In the genomic region with DNA sequence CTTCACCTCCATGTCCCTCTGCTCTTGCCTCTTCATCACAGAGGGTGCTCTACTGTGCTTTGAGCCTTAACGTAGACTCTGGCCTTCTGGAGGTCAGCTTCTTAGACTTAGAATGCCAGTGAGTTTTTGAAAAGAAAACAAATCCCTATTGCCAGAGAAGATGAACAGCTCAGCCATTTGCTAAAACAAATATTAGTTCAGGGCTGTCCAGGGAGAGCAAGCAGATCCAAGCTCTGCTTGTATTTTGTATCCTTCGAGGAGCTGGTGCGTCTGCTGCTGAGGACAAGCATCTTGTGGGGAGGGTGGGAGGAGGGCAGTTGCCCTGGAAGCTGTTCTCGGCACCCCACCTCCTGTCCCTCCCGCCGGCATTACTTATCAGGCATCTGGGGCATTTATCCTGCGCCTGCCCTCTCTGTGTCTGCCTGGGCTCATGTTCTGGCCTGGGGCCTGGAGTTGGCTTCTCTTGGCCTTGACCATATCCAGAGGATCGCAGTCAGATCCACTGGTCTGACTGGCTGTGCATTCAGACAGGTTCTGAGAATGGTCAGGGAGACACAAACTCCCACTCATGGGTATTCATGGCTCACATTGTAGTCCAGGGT, we compare ENCODE assay signal across 1 cellular context.
TF ChIP-seq lines count a peak whose summit lies in the region.

No MANE protein-coding gene starts in this region.

TF ChIP-seq in HepG2, 621 proteins besides CTCF, POLR2A, EP300 and RAD21 (continued from another document):
- TF ChIP-seq, protein P1, sequence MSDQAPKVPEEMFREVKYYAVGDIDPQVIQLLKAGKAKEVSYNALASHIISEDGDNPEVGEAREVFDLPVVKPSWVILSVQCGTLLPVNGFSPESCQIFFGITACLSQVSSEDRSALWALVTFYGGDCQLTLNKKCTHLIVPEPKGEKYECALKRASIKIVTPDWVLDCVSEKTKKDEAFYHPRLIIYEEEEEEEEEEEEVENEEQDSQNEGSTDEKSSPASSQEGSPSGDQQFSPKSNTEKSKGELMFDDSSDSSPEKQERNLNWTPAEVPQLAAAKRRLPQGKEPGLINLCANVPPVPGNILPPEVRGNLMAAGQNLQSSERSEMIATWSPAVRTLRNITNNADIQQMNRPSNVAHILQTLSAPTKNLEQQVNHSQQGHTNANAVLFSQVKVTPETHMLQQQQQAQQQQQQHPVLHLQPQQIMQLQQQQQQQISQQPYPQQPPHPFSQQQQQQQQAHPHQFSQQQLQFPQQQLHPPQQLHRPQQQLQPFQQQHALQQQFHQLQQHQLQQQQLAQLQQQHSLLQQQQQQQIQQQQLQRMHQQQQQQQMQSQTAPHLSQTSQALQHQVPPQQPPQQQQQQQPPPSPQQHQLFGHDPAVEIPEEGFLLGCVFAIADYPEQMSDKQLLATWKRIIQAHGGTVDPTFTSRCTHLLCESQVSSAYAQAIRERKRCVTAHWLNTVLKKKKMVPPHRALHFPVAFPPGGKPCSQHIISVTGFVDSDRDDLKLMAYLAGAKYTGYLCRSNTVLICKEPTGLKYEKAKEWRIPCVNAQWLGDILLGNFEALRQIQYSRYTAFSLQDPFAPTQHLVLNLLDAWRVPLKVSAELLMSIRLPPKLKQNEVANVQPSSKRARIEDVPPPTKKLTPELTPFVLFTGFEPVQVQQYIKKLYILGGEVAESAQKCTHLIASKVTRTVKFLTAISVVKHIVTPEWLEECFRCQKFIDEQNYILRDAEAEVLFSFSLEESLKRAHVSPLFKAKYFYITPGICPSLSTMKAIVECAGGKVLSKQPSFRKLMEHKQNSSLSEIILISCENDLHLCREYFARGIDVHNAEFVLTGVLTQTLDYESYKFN (CRISPR knock-in tag; conservative IDR thresholded peaks at IDR 0.05), result peak; percentile 33; the same call in 1 of the 2 replicates
- TF ChIP-seq PITX1 (CRISPR knock-in tag; IDR thresholded peaks at IDR 0.05) (no peak), RARA (CRISPR knock-in tag; IDR thresholded peaks at IDR 0.05) (peak; percentile 89), ZNF484 (CRISPR knock-in tag; IDR thresholded peaks at IDR 0.05; ENCODE audit: borderline replicate concordance, low read depth) (no peak), FOXA3 (CRISPR knock-in tag; IDR thresholded peaks at IDR 0.05) (0 out of 2 replicates have a peak, but pooled peaks have one; percentile 23), ZFP82 (CRISPR knock-in tag; IDR thresholded peaks at IDR 0.05; ENCODE audit: borderline replicate concordance) (no peak), HDAC2 (CRISPR knock-in tag; IDR thresholded peaks at IDR 0.05) (peak; percentile 38; the same call in 1 of the 2 replicates), ZKSCAN1 (IDR thresholded peaks at IDR 0.05; ENCODE audit: low read length) (peak; percentile 77; the same call in 1 of the 2 replicates), HDAC1 (CRISPR knock-in tag; IDR thresholded peaks at IDR 0.05) (0 out of 2 replicates have a peak, but pooled peaks have one; percentile 28), ZNF678 (CRISPR knock-in tag; IDR thresholded peaks at IDR 0.05) (no peak), BCL6 (CRISPR knock-in tag; IDR thresholded peaks at IDR 0.05) (peak; percentile 95), NR2F6 (IDR thresholded peaks at IDR 0.05) (peak; percentile 60; the same call in 1 of the 2 replicates), NR2F6 (CRISPR knock-in tag; IDR thresholded peaks at IDR 0.05) (peak; percentile 41; the same call in 1 of the 2 replicates), ZNF768 (CRISPR knock-in tag; IDR thresholded peaks at IDR 0.05) (peak; percentile 15; the same call in 1 of the 2 replicates), ZNF674 (CRISPR knock-in tag; IDR thresholded peaks at IDR 0.05; ENCODE audit: low read depth) (no peak)
- TF ChIP-seq, protein P2, sequence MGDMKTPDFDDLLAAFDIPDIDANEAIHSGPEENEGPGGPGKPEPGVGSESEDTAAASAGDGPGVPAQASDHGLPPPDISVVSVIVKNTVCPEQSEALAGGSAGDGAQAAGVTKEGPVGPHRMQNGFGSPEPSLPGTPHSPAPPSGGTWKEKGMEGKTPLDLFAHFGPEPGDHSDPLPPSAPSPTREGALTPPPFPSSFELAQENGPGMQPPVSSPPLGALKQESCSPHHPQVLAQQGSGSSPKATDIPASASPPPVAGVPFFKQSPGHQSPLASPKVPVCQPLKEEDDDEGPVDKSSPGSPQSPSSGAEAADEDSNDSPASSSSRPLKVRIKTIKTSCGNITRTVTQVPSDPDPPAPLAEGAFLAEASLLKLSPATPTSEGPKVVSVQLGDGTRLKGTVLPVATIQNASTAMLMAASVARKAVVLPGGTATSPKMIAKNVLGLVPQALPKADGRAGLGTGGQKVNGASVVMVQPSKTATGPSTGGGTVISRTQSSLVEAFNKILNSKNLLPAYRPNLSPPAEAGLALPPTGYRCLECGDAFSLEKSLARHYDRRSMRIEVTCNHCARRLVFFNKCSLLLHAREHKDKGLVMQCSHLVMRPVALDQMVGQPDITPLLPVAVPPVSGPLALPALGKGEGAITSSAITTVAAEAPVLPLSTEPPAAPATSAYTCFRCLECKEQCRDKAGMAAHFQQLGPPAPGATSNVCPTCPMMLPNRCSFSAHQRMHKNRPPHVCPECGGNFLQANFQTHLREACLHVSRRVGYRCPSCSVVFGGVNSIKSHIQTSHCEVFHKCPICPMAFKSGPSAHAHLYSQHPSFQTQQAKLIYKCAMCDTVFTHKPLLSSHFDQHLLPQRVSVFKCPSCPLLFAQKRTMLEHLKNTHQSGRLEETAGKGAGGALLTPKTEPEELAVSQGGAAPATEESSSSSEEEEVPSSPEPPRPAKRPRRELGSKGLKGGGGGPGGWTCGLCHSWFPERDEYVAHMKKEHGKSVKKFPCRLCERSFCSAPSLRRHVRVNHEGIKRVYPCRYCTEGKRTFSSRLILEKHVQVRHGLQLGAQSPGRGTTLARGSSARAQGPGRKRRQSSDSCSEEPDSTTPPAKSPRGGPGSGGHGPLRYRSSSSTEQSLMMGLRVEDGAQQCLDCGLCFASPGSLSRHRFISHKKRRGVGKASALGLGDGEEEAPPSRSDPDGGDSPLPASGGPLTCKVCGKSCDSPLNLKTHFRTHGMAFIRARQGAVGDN (CRISPR knock-in tag; IDR thresholded peaks at IDR 0.05), result 0 out of 2 replicates have a peak, but pooled peaks have one; percentile 10
- TF ChIP-seq, protein P3, sequence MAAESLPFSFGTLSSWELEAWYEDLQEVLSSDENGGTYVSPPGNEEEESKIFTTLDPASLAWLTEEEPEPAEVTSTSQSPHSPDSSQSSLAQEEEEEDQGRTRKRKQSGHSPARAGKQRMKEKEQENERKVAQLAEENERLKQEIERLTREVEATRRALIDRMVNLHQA (CRISPR knock-in tag; IDR thresholded peaks at IDR 0.05), result no peak
- TF ChIP-seq, protein P4, sequence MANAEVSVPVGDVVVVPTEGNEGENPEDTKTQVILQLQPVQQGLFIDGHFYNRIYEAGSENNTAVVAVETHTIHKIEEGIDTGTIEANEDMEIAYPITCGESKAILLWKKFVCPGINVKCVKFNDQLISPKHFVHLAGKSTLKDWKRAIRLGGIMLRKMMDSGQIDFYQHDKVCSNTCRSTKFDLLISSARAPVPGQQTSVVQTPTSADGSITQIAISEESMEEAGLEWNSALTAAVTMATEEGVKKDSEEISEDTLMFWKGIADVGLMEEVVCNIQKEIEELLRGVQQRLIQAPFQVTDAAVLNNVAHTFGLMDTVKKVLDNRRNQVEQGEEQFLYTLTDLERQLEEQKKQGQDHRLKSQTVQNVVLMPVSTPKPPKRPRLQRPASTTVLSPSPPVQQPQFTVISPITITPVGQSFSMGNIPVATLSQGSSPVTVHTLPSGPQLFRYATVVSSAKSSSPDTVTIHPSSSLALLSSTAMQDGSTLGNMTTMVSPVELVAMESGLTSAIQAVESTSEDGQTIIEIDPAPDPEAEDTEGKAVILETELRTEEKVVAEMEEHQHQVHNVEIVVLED (CRISPR knock-in tag; IDR thresholded peaks at IDR 0.05; ENCODE audit: borderline replicate concordance), result no peak
- TF ChIP-seq, protein P5, sequence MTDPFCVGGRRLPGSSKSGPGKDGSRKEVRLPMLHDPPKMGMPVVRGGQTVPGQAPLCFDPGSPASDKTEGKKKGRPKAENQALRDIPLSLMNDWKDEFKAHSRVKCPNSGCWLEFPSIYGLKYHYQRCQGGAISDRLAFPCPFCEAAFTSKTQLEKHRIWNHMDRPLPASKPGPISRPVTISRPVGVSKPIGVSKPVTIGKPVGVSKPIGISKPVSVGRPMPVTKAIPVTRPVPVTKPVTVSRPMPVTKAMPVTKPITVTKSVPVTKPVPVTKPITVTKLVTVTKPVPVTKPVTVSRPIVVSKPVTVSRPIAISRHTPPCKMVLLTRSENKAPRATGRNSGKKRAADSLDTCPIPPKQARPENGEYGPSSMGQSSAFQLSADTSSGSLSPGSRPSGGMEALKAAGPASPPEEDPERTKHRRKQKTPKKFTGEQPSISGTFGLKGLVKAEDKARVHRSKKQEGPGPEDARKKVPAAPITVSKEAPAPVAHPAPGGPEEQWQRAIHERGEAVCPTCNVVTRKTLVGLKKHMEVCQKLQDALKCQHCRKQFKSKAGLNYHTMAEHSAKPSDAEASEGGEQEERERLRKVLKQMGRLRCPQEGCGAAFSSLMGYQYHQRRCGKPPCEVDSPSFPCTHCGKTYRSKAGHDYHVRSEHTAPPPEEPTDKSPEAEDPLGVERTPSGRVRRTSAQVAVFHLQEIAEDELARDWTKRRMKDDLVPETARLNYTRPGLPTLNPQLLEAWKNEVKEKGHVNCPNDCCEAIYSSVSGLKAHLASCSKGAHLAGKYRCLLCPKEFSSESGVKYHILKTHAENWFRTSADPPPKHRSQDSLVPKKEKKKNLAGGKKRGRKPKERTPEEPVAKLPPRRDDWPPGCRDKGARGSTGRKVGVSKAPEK (CRISPR knock-in tag; IDR thresholded peaks at IDR 0.05; ENCODE audit: borderline replicate concordance), result no peak
